Comparison of ENCODE assay signal across 8 cellular contexts in genomic region chr5:178204205-178205009, GRCh38. TPM values are rescaled to one million over a fixed set of nuclear protein-coding genes. Genes with fewer than 3 reads are reported as not detected.
DNase-seq lines count a peak whose midpoint lies in the region; ATAC-seq and TF ChIP-seq lines count a peak whose summit lies in the region.

Gene HNRNPAB, plus strand, starts transcription at chr5:178204533. Its CDS starts 305 bp downstream, at chr5:178204838.

- peak within 1 kb of the TSS; percentile 92 to 99 (median 98) for H3K27ac Mint-ChIP-seq in nephron
- peak within 1 kb of the TSS; percentile 100 for H3K27ac Mint-ChIP-seq in stimulated activated naive CD8-positive, alpha-beta T cell treated with anti-CD3 and anti-CD28 coated beads, Interleukin-15, Interleukin-2, amounts not matched to agents 100 ng/mL and 50 ng/mL, for 24 hours

- H3K4me3 Mint-ChIP-seq in nephron, result peak within 1 kb of the TSS; percentile 100
- H3K4me3 Mint-ChIP-seq in stimulated activated naive CD8-positive, alpha-beta T cell treated with anti-CD3 and anti-CD28 coated beads, Interleukin-15, Interleukin-2, amounts not matched to agents 100 ng/mL and 50 ng/mL, for 24 hours, result peak within 1 kb of the TSS; percentile 100

- peaks cover 38% of the 10 kb centered on the region for H3K4me1 Mint-ChIP-seq in nephron
- H3K4me1 Mint-ChIP-seq in stimulated activated naive CD8-positive, alpha-beta T cell treated with anti-CD3 and anti-CD28 coated beads, Interleukin-15, Interleukin-2, amounts not matched to agents 100 ng/mL and 50 ng/mL, for 24 hours (ENCODE audit: low read depth), result peaks cover 44% of the 10 kb centered on the region

- H3K4me3 ChIP-seq in RWPE2 (ENCODE audit: severe bottlenecking), result peak within 1 kb of the TSS; percentile 94
- peak within 1 kb of the TSS; percentile 80 for H3K4me3 ChIP-seq in fibroblast of pulmonary artery (replicated peaks; ENCODE audit: low read depth, low read length)

- H3K27me3 Mint-ChIP-seq in nephron (ENCODE audit: low read depth), result peaks cover 3% of the 10 kb centered on the region
- H3K27me3 Mint-ChIP-seq in stimulated activated naive CD8-positive, alpha-beta T cell treated with anti-CD3 and anti-CD28 coated beads, Interleukin-15, Interleukin-2, amounts not matched to agents 100 ng/mL and 50 ng/mL, for 24 hours, result peaks cover 3% of the 10 kb centered on the region

- peaks cover 20% of the 10 kb centered on the region for H3K4me1 ChIP-seq in RWPE2 (ENCODE audit: insufficient read depth, poor library complexity, severe bottlenecking)

- peak within 1 kb of the TSS; percentile 85 for H3K27ac ChIP-seq in RWPE2 (ENCODE audit: poor library complexity, severe bottlenecking)

- H3K36me3 ChIP-seq in RWPE2 (ENCODE audit: low read depth), result peaks cover 41% of the 10 kb centered on the region

- H3K27me3 ChIP-seq in RWPE2 (ENCODE audit: insufficient read depth, poor library complexity, severe bottlenecking), result no peaks in the 10 kb centered on the region

- H3K9me3 ChIP-seq in RWPE2 (ENCODE audit: severe bottlenecking), result no peaks in the 10 kb centered on the region

- DNase-seq in EH (ENCODE audit: low read depth) (peak; percentile 94), H4 (ENCODE audit: low spot score) (peak; percentile 98), LoVo (ENCODE audit: low spot score) (peak; percentile 98), RWPE2 (ENCODE audit: low spot score) (peak; percentile 95), fibroblast of pulmonary artery (ENCODE audit: low read depth) (peak; percentile 98)
- DNase-seq in activated T-helper 9 cell treated with anti-CD3 and anti-CD28 coated beads, Interleukin-2, amount 50 U/mL, for 16 hours (ENCODE audit: low read depth), result peak; percentile 93

- H3K36me3 Mint-ChIP-seq in nephron (ENCODE audit: low read depth), result peaks cover 44% of the 10 kb centered on the region
- H3K36me3 Mint-ChIP-seq in stimulated activated naive CD8-positive, alpha-beta T cell treated with anti-CD3 and anti-CD28 coated beads, Interleukin-15, Interleukin-2, amounts not matched to agents 100 ng/mL and 50 ng/mL, for 24 hours (ENCODE audit: low read depth), result peaks cover 46% of the 10 kb centered on the region

- peak; percentile 83 for ATAC-seq in RWPE2 (ENCODE audit: low read depth)

- no peak for TF ChIP-seq CTCF in RWPE2 (IDR thresholded peaks at IDR 0.05; ENCODE audit: poor library complexity, severe bottlenecking)
- no peak for TF ChIP-seq CTCF in fibroblast of pulmonary artery (IDR thresholded peaks at IDR 0.05; ENCODE audit: low read length, missing control alignments)
- TF ChIP-seq CTCF in nephron (IDR thresholded peaks at IDR 0.05; ENCODE audit: unreplicated experiment in 3 of 3), result no peak

- no peaks in the 10 kb centered on the region for H3K9me3 Mint-ChIP-seq in nephron
- no peaks in the 10 kb centered on the region for H3K9me3 Mint-ChIP-seq in stimulated activated naive CD8-positive, alpha-beta T cell treated with anti-CD3 and anti-CD28 coated beads, Interleukin-15, Interleukin-2, amounts not matched to agents 100 ng/mL and 50 ng/mL, for 24 hours

RNA-seq across cellular contexts. Expression of gene HNRNPAB, which starts in this region (rescaled TPM):
- total RNA-seq in H4 (2014; rRNA removed; shearing (Covaris generic)), result 138 and 184 TPM in 2 replicates

Comparison
In these comparisons a context has a peak if more than half of its experiments do, and no peak if none do; other contexts are left out.
1. Peak in every context shown above with its lines: DNase-seq, ATAC-seq, H3K4me3 ChIP-seq and H3K27ac ChIP-seq.